Comparison of ENCODE assay signal across 1 cellular context in the genomic region with DNA sequence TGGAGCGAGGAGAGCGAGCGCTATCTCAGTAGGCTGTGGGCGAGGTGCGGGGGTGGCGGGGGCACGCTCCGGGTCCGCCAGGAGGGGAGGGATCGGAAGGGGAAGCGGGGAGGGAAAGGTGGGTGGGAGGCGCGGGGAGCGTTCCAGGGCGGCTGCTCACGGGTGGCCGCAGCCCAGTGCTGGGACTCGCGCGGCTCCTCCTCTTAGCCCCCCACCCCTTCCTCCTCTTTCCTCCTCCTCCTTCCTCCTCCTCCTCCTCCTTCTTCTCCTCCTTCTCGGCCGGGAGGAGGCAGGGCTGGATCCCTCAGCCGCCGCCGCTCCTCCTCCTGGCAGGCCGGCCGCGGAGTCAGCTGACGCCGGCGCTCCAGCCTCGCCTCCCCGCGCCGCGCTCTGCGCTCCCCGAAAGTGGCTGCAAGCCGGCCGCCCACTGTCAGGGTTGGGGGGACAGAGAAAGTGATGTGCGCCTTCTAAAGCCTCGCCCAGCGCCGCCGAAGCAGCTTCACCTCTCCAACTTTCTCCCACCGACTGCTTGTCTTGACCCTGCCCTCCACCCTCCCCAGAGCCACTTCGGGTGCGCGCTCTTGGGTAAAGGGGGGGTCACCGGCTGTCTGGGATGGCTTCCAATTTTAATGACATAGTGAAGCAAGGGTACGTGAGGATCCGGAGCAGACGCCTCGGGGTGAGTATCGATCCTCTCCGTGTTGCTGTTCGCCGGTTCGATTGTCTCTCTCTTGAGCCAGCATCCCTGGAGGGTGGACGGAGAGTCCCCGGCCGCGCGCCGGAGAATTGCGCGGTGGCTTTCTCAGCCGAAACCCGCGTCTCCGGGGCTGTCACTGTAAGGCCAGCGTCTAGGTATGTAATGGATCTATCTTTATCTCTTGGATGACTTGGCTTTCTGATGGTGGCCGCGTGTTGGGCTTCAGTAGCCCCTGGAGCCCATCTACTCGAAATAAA.
TF ChIP-seq lines count a peak whose summit lies in the region.

Gene DOK5, plus strand, starts transcription at position 260 of the 954 bp plus-strand sequence. Its CDS starts 354 bp downstream, at position 614.

TF ChIP-seq in GM23338, 12 proteins besides CTCF, POLR2A, EP300 and RAD21 (continued from another document):
- TF ChIP-seq, protein P1, sequence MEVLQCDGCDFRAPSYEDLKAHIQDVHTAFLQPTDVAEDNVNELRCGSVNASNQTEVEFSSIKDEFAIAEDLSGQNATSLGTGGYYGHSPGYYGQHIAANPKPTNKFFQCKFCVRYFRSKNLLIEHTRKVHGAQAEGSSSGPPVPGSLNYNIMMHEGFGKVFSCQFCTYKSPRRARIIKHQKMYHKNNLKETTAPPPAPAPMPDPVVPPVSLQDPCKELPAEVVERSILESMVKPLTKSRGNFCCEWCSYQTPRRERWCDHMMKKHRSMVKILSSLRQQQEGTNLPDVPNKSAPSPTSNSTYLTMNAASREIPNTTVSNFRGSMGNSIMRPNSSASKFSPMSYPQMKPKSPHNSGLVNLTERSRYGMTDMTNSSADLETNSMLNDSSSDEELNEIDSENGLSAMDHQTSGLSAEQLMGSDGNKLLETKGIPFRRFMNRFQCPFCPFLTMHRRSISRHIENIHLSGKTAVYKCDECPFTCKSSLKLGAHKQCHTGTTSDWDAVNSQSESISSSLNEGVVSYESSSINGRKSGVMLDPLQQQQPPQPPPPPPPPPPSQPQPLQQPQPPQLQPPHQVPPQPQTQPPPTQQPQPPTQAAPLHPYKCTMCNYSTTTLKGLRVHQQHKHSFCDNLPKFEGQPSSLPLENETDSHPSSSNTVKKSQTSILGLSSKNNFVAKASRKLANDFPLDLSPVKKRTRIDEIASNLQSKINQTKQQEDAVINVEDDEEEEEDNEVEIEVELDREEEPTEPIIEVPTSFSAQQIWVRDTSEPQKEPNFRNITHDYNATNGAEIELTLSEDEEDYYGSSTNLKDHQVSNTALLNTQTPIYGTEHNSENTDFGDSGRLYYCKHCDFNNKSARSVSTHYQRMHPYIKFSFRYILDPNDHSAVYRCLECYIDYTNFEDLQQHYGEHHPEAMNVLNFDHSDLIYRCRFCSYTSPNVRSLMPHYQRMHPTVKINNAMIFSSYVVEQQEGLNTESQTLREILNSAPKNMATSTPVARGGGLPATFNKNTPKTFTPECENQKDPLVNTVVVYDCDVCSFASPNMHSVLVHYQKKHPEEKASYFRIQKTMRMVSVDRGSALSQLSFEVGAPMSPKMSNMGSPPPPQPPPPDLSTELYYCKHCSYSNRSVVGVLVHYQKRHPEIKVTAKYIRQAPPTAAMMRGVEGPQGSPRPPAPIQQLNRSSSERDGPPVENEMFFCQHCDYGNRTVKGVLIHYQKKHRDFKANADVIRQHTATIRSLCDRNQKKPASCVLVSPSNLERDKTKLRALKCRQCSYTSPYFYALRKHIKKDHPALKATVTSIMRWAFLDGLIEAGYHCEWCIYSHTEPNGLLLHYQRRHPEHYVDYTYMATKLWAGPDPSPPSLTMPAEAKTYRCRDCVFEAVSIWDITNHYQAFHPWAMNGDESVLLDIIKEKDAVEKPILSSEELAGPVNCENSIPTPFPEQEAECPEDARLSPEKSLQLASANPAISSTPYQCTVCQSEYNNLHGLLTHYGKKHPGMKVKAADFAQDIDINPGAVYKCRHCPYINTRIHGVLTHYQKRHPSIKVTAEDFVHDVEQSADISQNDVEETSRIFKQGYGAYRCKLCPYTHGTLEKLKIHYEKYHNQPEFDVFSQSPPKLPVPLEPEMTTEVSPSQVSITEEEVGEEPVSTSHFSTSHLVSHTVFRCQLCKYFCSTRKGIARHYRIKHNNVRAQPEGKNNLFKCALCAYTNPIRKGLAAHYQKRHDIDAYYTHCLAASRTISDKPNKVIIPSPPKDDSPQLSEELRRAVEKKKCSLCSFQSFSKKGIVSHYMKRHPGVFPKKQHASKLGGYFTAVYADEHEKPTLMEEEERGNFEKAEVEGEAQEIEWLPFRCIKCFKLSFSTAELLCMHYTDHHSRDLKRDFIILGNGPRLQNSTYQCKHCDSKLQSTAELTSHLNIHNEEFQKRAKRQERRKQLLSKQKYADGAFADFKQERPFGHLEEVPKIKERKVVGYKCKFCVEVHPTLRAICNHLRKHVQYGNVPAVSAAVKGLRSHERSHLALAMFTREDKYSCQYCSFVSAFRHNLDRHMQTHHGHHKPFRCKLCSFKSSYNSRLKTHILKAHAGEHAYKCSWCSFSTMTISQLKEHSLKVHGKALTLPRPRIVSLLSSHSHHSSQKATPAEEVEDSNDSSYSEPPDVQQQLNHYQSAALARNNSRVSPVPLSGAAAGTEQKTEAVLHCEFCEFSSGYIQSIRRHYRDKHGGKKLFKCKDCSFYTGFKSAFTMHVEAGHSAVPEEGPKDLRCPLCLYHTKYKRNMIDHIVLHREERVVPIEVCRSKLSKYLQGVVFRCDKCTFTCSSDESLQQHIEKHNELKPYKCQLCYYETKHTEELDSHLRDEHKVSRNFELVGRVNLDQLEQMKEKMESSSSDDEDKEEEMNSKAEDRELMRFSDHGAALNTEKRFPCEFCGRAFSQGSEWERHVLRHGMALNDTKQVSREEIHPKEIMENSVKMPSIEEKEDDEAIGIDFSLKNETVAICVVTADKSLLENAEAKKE (CRISPR knock-in tag; IDR thresholded peaks at IDR 0.05): no peak
- TF ChIP-seq POLR2AphosphoS5 (IDR thresholded peaks at IDR 0.05; ENCODE audit: low read depth) (no peak; the same call in 1 of the 2 replicates), EZH2 (IDR thresholded peaks at IDR 0.05; ENCODE audit: low read depth, unreplicated experiment) (no peak), EZH2phosphoT487 (IDR thresholded peaks at IDR 0.05; ENCODE audit: unreplicated experiment) (no peak), ZNF114 (CRISPR knock-in tag; IDR thresholded peaks at IDR 0.05) (no peak)
